Comparison of ENCODE assay signal across 8 cellular contexts in the genomic region with DNA sequence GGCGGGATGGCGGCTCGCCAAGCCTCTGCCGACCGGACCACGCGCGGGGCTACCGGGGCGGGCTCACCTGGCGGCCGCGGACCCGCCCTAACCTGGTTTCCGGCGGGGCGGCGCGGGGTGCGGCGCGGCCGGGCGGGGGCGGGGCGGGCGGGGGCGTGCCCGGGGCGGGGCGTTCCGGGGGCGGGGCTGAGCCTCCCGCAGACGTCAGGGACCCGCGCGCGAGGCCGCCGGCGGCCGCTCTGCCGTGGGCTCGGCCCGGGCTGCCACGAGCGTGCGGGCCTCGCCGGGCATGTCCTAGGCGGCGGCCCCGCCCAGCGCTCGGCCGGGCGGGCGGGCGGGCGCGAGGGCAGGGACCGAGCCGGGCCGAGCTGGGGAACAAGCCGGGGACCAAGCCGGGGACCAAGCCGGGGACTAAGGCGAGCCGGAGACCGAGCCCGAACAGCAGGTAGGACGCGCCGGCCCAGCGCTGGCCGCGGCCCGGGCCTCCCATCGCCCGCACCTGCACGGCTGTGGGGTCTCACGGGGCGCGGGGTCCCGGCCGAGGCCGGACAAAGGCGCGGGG. TPM values are rescaled to one million over a fixed set of nuclear protein-coding genes. Genes with fewer than 3 reads are reported as not detected.
A peak's percentile ranks its signal among the peaks of the same experiment; 100 is the strongest.
DNase-seq lines count a peak whose midpoint lies in the region; ATAC-seq, FAIRE-seq and TF ChIP-seq lines count a peak whose summit lies in the region.

A gene (plus strand): TSS at position 200 of the 562 bp plus-strand sequence. CDS start 3,183 bp downstream, outside the sequence.

- H3K27me3 ChIP-seq in heart right ventricle: peaks cover 0 to 50% (median 0%) of the 10 kb centered on the region in 7 donors

- no peaks in the 10 kb centered on the region for H3K9me3 Mint-ChIP-seq in progenitor cell of endocrine pancreas (ENCODE audit: low read depth)

- H3K36me3 Mint-ChIP-seq in progenitor cell of endocrine pancreas (ENCODE audit: insufficient read depth): peaks cover 3% of the 10 kb centered on the region

- TF ChIP-seq CTCF in heart right ventricle (IDR thresholded peaks at IDR 0.05): no peak
- TF ChIP-seq CTCF in progenitor cell of endocrine pancreas (IDR thresholded peaks at IDR 0.05; ENCODE audit: unreplicated experiment): no peak

- FAIRE-seq in RCC 7860 (lab: Jason Lieb, UNC): no peak

- WGBS in adipose tissue, 3 donors: 0 to 1% (median 1%) methylated on average over 16 to 88 of the region's 90 CpGs
- WGBS in heart right ventricle, 2 donors: 1% methylated on average over 65 to 88 of the region's 90 CpGs

- peaks cover 0 to 6% (median 0%) of the 10 kb centered on the region in 9 donors for H3K36me3 ChIP-seq in heart right ventricle

- H3K27ac Mint-ChIP-seq in progenitor cell of endocrine pancreas: peak within 1 kb of the TSS; percentile 95

- H3K27ac ChIP-seq in adipose tissue (ENCODE audit: low read depth, low read length): no peak within 1 kb of the TSS
- H3K27ac ChIP-seq in heart right ventricle: peak within 1 kb of the TSS in 7 of 10 donors; percentile 29 to 65 (median 45)

- intact Hi-C loops in heart right ventricle (cut with DNase I): no loop called here

- peak within 1 kb of the TSS; percentile 26 to 71 (median 64) for H3K4me3 ChIP-seq in heart right ventricle

- peak; percentile 69 for DNase-seq in NCI-H146 (lab: John Stamatoyannopoulos, UW)
- no peak for DNase-seq in NCI-H146 treated with DMSO at 0.1 percent for 48 hours (lab: John Stamatoyannopoulos, UW; ENCODE audit: unreplicated experiment)
- DNase-seq in RPMI8226: peak; percentile 59
- peak in 1 of 2 donors; percentile 57 for DNase-seq in heart right ventricle
- DNase-seq in progenitor cell of endocrine pancreas (ENCODE audit: low spot score, unreplicated experiment): peak; percentile 41
- DNase-seq in RCC 7860 (ENCODE audit: low spot score): no peak
- no peak for DNase-seq in NCI-H2029 treated with DMSO at 0.1 percent for 48 hours (lab: John Stamatoyannopoulos, UW)

- H3K4me1 Mint-ChIP-seq in progenitor cell of endocrine pancreas (ENCODE audit: low read depth): peaks cover 10% of the 10 kb centered on the region

- no peaks in the 10 kb centered on the region for H3K9me3 ChIP-seq in heart right ventricle

- H3K4me1 ChIP-seq in heart right ventricle: peaks cover 4 to 28% (median 20%) of the 10 kb centered on the region in 9 donors

- ATAC-seq in heart right ventricle: peak in 7 of 8 donors; percentile 23 to 64 (median 43)

- H3K27me3 Mint-ChIP-seq in progenitor cell of endocrine pancreas: no peaks in the 10 kb centered on the region

- H3K4me3 Mint-ChIP-seq in progenitor cell of endocrine pancreas (ENCODE audit: low read depth): peak within 1 kb of the TSS; percentile 87

RNA-seq across cellular contexts. Expression of the gene that starts here (rescaled TPM):
- polyA plus RNA-seq in adipose tissue: 10 to 100 TPM; 10.2 to 17.1 (median 11.8) TPM
- total RNA-seq in heart right ventricle: 10 to 100 TPM in 9 of 10 donors, 1 to 10 TPM in 1; 8.3 to 13.6 (median 12.3) TPM
- polyA plus RNA-seq in heart right ventricle: 1 to 10 TPM; 6.8 to 9.1 TPM
- total RNA-seq in progenitor cell of endocrine pancreas: 48.9 and 49.3 TPM in 2 replicates

Comparison
In these comparisons a context has a peak if more than half of its experiments do, and no peak if none do; other contexts are left out.
1. DNase-seq: peak in NCI-H146 (single experiment), RPMI8226 (single experiment) and progenitor cell of endocrine pancreas (single experiment); none in NCI-H146 treated with DMSO at 0.1 percent for 48 hours (single experiment), RCC 7860 (single experiment) and NCI-H2029 treated with DMSO at 0.1 percent for 48 hours (single experiment).